21 cellular contexts compared by ENCODE assay signal in genomic region chr1:211586538-211586937, GRCh38. TPM values are rescaled to one million over a fixed set of nuclear protein-coding genes. Genes with fewer than 3 reads are reported as not detected.
DNase-seq lines count a peak whose midpoint lies in the region; ATAC-seq, FAIRE-seq and TF ChIP-seq lines count a peak whose summit lies in the region.
"Had no signal": no experiment of that assay in that cellular context is flagged by ENCODE, and none has a peak within 500 bp of the region (broad histone marks: within the 10 kb centered on the region; RNA-seq: fewer than 3 reads in every experiment).

No MANE protein-coding gene starts in this region.

- no peak for TF ChIP-seq EP300 in GM12878 (IDR thresholded peaks at IDR 0.05; ENCODE audit: borderline replicate concordance in 1 of 2, control insufficient read depth in 1 of 2, low read depth in 2 of 2, low read length in 2 of 2)

- H3F3A ChIP-seq in GM23338 (replicated peaks; ENCODE audit: low read depth), result no peaks in the 10 kb centered on the region

- RAD21 ChIA-PET in GM12878 (lab: Charles Lee; ENCODE audit: unreplicated experiment), result no interaction called here

- no peak for ATAC-seq in GM23338
- peak; percentile 23 for ATAC-seq in GM12878
- no peak for ATAC-seq in GM18517 (IDR thresholded peaks at IDR 0.05; ENCODE audit: unreplicated experiment)
- ATAC-seq in GM21390 (IDR thresholded peaks at IDR 0.05; ENCODE audit: unreplicated experiment), result no peak
- ATAC-seq: A549 had no signal

- H3K9me3 Mint-ChIP-seq in GM23338, result no peaks in the 10 kb centered on the region
- H3K9me3 Mint-ChIP-seq: CD4-positive, alpha-beta memory T cell had no signal

- intact Hi-C loops in GM12878 (cut with micrococcal nuclease; ENCODE audit: unreplicated experiment), result no loop called here

- H3K27me3 ChIP-seq in BLaER1 treated with 17β-estradiol and CSF1 and Interleukin-3, amounts not matched to agents 10 nM and 100 nM, result no peaks in the 10 kb centered on the region
- no peaks in the 10 kb centered on the region for H3K27me3 ChIP-seq in GM23338 (ENCODE audit: insufficient read depth)
- H3K27me3 ChIP-seq in GM12878 (replicated peaks in 1 of 2; ENCODE audit: control insufficient read depth in 2 of 2, insufficient read depth in 2 of 2, low read length in 1 of 2), result no peaks in the 10 kb centered on the region
- H3K27me3 ChIP-seq: BE2C had no signal

- POLR2A ChIA-PET in GM12878 (lab: Charles Lee), result no interaction called here

- H3K79me2 ChIP-seq in GM23338 (replicated peaks; ENCODE audit: insufficient read depth) (no peaks in the 10 kb centered on the region), GM12878 (ENCODE audit: control insufficient read depth, insufficient read depth, low read length) (no peaks in the 10 kb centered on the region)

- SMC1A ChIA-PET in GM12878 (lab: Charles Lee; ENCODE audit: uncharacterized antibody, unreplicated experiment), result interaction anchor here (1.1 to 1.6 kb wide), 2 partner anchors 8 to 38 kb away, joined by 3 to 5 read pairs; partner anchors contain the start of gene SLC30A1

- WGBS in GM12878 (ENCODE audit: insufficient coverage, insufficient replicate concordance, low lambda C conversion rate, missing lambda C conversion rate), result 69% methylated on average over 4 of the region's 4 CpGs

- no peaks in the 10 kb centered on the region for H3K9me3 ChIP-seq in BLaER1 treated with 17β-estradiol and CSF1 and Interleukin-3, amounts not matched to agents 10 nM and 100 nM (replicated peaks in 1 of 11)
- H3K9me3 ChIP-seq in GM12878 (replicated peaks; ENCODE audit: control insufficient read depth, insufficient read depth, low read length), result no peaks in the 10 kb centered on the region
- H3K9me3 ChIP-seq: A549, BE2C had no signal

- CTCF ChIA-PET in GM12878 (lab: Yijun Ruan, JAX), result interaction anchor here (1.1 kb wide), 1 partner anchor 71 kb away, joined by 4 read pairs; no protein-coding TSS in a partner anchor

- H3K27me3 Mint-ChIP-seq in GM23338 (ENCODE audit: insufficient read depth, low read depth, poor library complexity), result peaks cover 2% of the 10 kb centered on the region

- H3K9ac ChIP-seq in BLaER1 treated with 17β-estradiol and CSF1 and Interleukin-3, amounts not matched to agents 10 nM and 100 nM, result peak overlapping the region in 3 of 11 experiments; percentile 4 to 62 (median 54); a peak in 6 of 22 replicates
- H3K9ac ChIP-seq in GM12878 (ENCODE audit: control insufficient read depth, insufficient read depth, low read length), result no peak overlapping the region

- peak overlapping the region in 8 of 11 experiments; percentile 8 to 99 (median 94); a peak in 14 of 22 replicates for H3K27ac ChIP-seq in BLaER1 treated with 17β-estradiol and CSF1 and Interleukin-3, amounts not matched to agents 10 nM and 100 nM
- no peak overlapping the region for H3K27ac ChIP-seq in GM23338 (ENCODE audit: low read depth)
- H3K27ac ChIP-seq in GM12878 (ENCODE audit: control insufficient read depth, insufficient read depth), result no peak overlapping the region
- H3K27ac ChIP-seq: A549 had no signal

- no peaks in the 10 kb centered on the region for H3K9me2 ChIP-seq in GM23338 (ENCODE audit: insufficient read depth)

- no peaks in the 10 kb centered on the region for H3K36me3 ChIP-seq in BLaER1 treated with 17β-estradiol and CSF1 and Interleukin-3, amounts not matched to agents 10 nM and 100 nM
- H3K36me3 ChIP-seq in GM23338 (ENCODE audit: insufficient read depth) (no peaks in the 10 kb centered on the region), GM12878 (ENCODE audit: control insufficient read depth in 2 of 2, insufficient read depth in 2 of 2, low read length in 1 of 2) (no peaks in the 10 kb centered on the region)
- H3K36me3 ChIP-seq: BE2C had no signal

- no TSS peak for BruUV-seq in GM12878 (replicated peaks; lab: Mats Ljungman, UMichigan)

- TF ChIP-seq RAD21 in GM12878 (IDR thresholded peaks at IDR 0.05; ENCODE audit: insufficient read depth, low read depth, low read length), result no peak

- DNase-seq in GM23338 (ENCODE audit: low spot score), result no peak
- DNase-seq in GM12878 (ENCODE audit: low read depth, low spot score), result no peak
- DNase-seq in stimulated activated naive CD4-positive, alpha-beta T cell treated with Interleukin-2 at 50 U/mL for 16 hours (lab: John Stamatoyannopoulos, UW), result no peak
- DNase-seq: 8988T; ACHN; AML-193; BE2C; C1 segment of cervical spinal cord; Calu3; CD4-positive, alpha-beta memory T cell; COR-L47; DMS53; DMS79 treated with DMSO at 0.1 percent for 48 hours; GF-D8; H7; HCEC 1CT had no signal

- H3K4me3 ChIP-seq in BLaER1 treated with 17β-estradiol and CSF1 and Interleukin-3, amounts not matched to agents 10 nM and 100 nM, result no peak overlapping the region
- H3K4me3 ChIP-seq in GM23338 (no peak overlapping the region), GM12878 (no peak overlapping the region)
- H3K4me3 ChIP-seq: A549 had no signal

- H3K36me3 Mint-ChIP-seq in GM23338 (ENCODE audit: low read depth), result no peaks in the 10 kb centered on the region
- H3K36me3 Mint-ChIP-seq: CD4-positive, alpha-beta memory T cell had no signal

- peak overlapping the region in 8 of 11 experiments; percentile 43 to 85 (median 82); a peak in 15 of 22 replicates for H3K4me2 ChIP-seq in BLaER1 treated with 17β-estradiol and CSF1 and Interleukin-3, amounts not matched to agents 10 nM and 100 nM
- H3K4me2 ChIP-seq in GM23338 (no peak overlapping the region), GM12878 (ENCODE audit: control insufficient read depth, insufficient read depth) (peak overlapping the region; percentile 32; the same call in 1 of the 2 replicates)
- H3K4me2 ChIP-seq: A549 had no signal

- H3K4me3 Mint-ChIP-seq in GM23338, result no peak overlapping the region
- H3K4me3 Mint-ChIP-seq: CD4-positive, alpha-beta memory T cell had no signal

- H2AFZ ChIP-seq in GM23338 (0 out of 2 replicates have a peak overlapping the region, but pooled peaks have one; percentile 52), GM12878 (ENCODE audit: control insufficient read depth, low read depth, low read length) (no peak overlapping the region; the same call in 1 of the 2 replicates)

- no peak for FAIRE-seq in GM12878 (lab: Jason Lieb, UNC)
- FAIRE-seq: A549, H1 had no signal

- TF ChIP-seq CTCF in GM23338 (conservative IDR thresholded peaks at IDR 0.05; ENCODE audit: low read depth in 2 of 2) (no peak), GM12878 (IDR thresholded peaks at IDR 0.05 in 2 of 3, conservative IDR thresholded peaks at IDR 0.05 in 1 of 3; ENCODE audit: control insufficient read depth in 2 of 3, extremely low read depth in 1 of 3, insufficient read depth in 1 of 3, low read depth in 3 of 3, low read length in 3 of 3) (no peak)

- peaks cover 6% of the 10 kb centered on the region for H3K4me1 Mint-ChIP-seq in GM23338

- in situ Hi-C loops in GM12878 (cut with MboI), result no loop called here

- peaks cover 31 to 97% (median 80%) of the 10 kb centered on the region in 10 experiments for H3K4me1 ChIP-seq in BLaER1 treated with 17β-estradiol and CSF1 and Interleukin-3, amounts not matched to agents 10 nM and 100 nM
- H3K4me1 ChIP-seq in GM23338 (ENCODE audit: insufficient read depth), result peaks cover 7% of the 10 kb centered on the region
- H3K4me1 ChIP-seq in GM12878 (ENCODE audit: control insufficient read depth, insufficient read depth, low read length), result peaks cover 24% of the 10 kb centered on the region

- no peak overlapping the region for H3K27ac Mint-ChIP-seq in GM23338

- TF ChIP-seq POLR2A in GM12878 (IDR thresholded peaks at IDR 0.05; ENCODE audit: low read depth, low read length), result no peak

- no peaks in the 10 kb centered on the region for H4K20me1 ChIP-seq in BLaER1 treated with 17β-estradiol and CSF1 and Interleukin-3, amounts not matched to agents 10 nM and 100 nM
- no peaks in the 10 kb centered on the region for H4K20me1 ChIP-seq in GM23338 (replicated peaks; ENCODE audit: insufficient read depth)
- H4K20me1 ChIP-seq in GM12878 (ENCODE audit: control insufficient read depth, insufficient read depth), result no peaks in the 10 kb centered on the region

TF ChIP-seq in GM23338, 12 proteins besides CTCF, POLR2A, EP300 and RAD21 (continues in another document):
- no peak for TF ChIP-seq NANOG (IDR thresholded peaks at IDR 0.05; ENCODE audit: borderline replicate concordance)
- no peak for TF ChIP-seq EZH2phosphoT487 (IDR thresholded peaks at IDR 0.05; ENCODE audit: unreplicated experiment)
- no peak for TF ChIP-seq CREB1 (CRISPR knock-in tag; IDR thresholded peaks at IDR 0.05; ENCODE audit: low read depth)
- TF ChIP-seq STAT1 (IDR thresholded peaks at IDR 0.05; ENCODE audit: unreplicated experiment), result no peak
- no peak for TF ChIP-seq ZNF331 (CRISPR knock-in tag; IDR thresholded peaks at IDR 0.05; ENCODE audit: low read depth)

TF ChIP-seq in GM12878, 131 proteins besides CTCF, POLR2A, EP300 and RAD21 (continues in another document):
- TF ChIP-seq HDAC2 (IDR thresholded peaks at IDR 0.05) (no peak), BHLHE40 (IDR thresholded peaks at IDR 0.05; ENCODE audit: borderline replicate concordance in 1 of 2, low read depth in 2 of 2, low read length in 1 of 2) (peak in 1 of 2 experiments; percentile 12; a peak in 1 of 4 replicates), SMAD1 (IDR thresholded peaks at IDR 0.05; ENCODE audit: low read depth, partially characterized antibody) (no peak)

RNA-seq across cellular contexts. Expression of gene SLC30A1, which starts 7.6 kb away (rescaled TPM):
- 17.0 and 17.7 TPM in 2 replicates for total RNA-seq in GM23338 (2014; rRNA removed; shearing (Covaris generic))
- polyA plus RNA-seq in GM23338 (2016; fragmentation: Nextera tagmentation; extraction: Ambion mirVana) (3.3 and 3.8 TPM in 2 replicates), GM12878 (2011; rRNA removed) (10.2 and 17.7 TPM in 2 replicates), GM12878 (2014; fragmentation: Illumina TruSeq; extraction: Trizol) (7.4 and 8.7 TPM in 2 replicates), GM12878 (2014; fragmentation: Nextera tagmentation; extraction: Ambion mirVana) (1 to 10 TPM; 3.5 to 4.0 TPM), GM12878 (2014; rRNA removed) (4.3 and 4.5 TPM in 2 replicates), GM12878 (2016; fragmentation: Nextera tagmentation; extraction: Ambion mirVana) (10 to 100 TPM; 11.8 to 13.9 TPM)
- total RNA-seq in GM12878 (2013; cell fraction: nucleolus; rRNA removed), result 28.5 and 29.1 TPM in 2 replicates
- total RNA-seq in GM12878 (2014; rRNA removed) (6.7 and 8.0 TPM in 2 replicates), GM12878 (2014; rRNA removed; fragmentation: Illumina TruSeq; extraction: Trizol) (10.0 and 10.6 TPM in 2 replicates), GM12878 (2021) (13.4 and 14.1 TPM in 2 replicates)
- 3.9 TPM for polyA plus RNA-seq in GM12878 (2011; ENCODE audit: low read depth)
- polyA plus RNA-seq in GM12878 (2011; cell fraction: cytosol; rRNA removed), result 4.4 and 4.7 TPM in 2 replicates
- 8.1 and 8.6 TPM in 2 replicates for polyA plus RNA-seq in GM12878 (2011; cell fraction: nucleus; rRNA removed)
- 6.2 and 7.7 TPM in 2 replicates for polyA plus RNA-seq in GM12878 (2012)
- polyA minus RNA-seq in GM12878 (2011; rRNA and poly(A)+ RNA removed), result 13.4 and 16.5 TPM in 2 replicates
- polyA minus RNA-seq in GM12878 (2011; cell fraction: cytosol; rRNA and poly(A)+ RNA removed), result 9.1 and 9.9 TPM in 2 replicates
- 16.4 and 21.0 TPM in 2 replicates for polyA minus RNA-seq in GM12878 (2011; cell fraction: nucleus; rRNA and poly(A)+ RNA removed)

Comparison
In these comparisons a context has a peak if more than half of its experiments do, and no peak if none do; other contexts are left out.
1. H3K27ac ChIP-seq: peak in BLaER1 treated with 17β-estradiol and CSF1 and Interleukin-3, amounts not matched to agents 10 nM and 100 nM (8 of 11); none in GM23338 (single experiment) and GM12878 (single experiment).